Comparison of ENCODE assay signal across 8 cellular contexts in genomic region chr13:50081899-50082425, GRCh38.
A peak's percentile ranks its signal among the peaks of the same experiment; 100 is the strongest.
DNase-seq lines count a peak whose midpoint lies in the region; ATAC-seq and TF ChIP-seq lines count a peak whose summit lies in the region.

No MANE protein-coding gene starts in this region.

- intact Hi-C loops in aorta (cut with DNase I), result loop anchor here (2.0 to 10.0 kb wide), 7 partner anchors 43 to 833 kb away; partner anchors contain the start of gene TRIM13 (in 2 of the 2)

- H2AFZ ChIP-seq in hepatocyte, result peak overlapping the region; percentile 36

- H3K79me2 ChIP-seq in hepatocyte, result peaks cover 64% of the 10 kb centered on the region

- peak overlapping the region; percentile 57 for H3K9ac ChIP-seq in rectal smooth muscle tissue (ENCODE audit: low read length)

- H3K4me1 ChIP-seq in hepatocyte (ENCODE audit: insufficient read depth), result peaks cover 5% of the 10 kb centered on the region
- H3K4me1 ChIP-seq in rectal smooth muscle tissue (ENCODE audit: control insufficient read depth, insufficient read depth, low read length), result peaks cover 6% of the 10 kb centered on the region
- H3K4me1 ChIP-seq in aorta (ENCODE audit: control insufficient read depth in 1 of 2, insufficient read depth in 2 of 2, low read length in 2 of 2), result peaks cover 0 to 1% of the 10 kb centered on the region in 2 donors

- H3K4me3 ChIP-seq in astrocyte of the spinal cord (ENCODE audit: low read depth, low read length) (peak overlapping the region; percentile 86), hepatocyte (peak overlapping the region; percentile 55), rectal smooth muscle tissue (ENCODE audit: low read length) (peak overlapping the region; percentile 94), aorta (ENCODE audit: low read length in 2 of 2) (peak overlapping the region; percentile 67 to 90)

- DNase-seq in NCI-H2029 treated with DMSO at 0.1 percent for 48 hours (lab: John Stamatoyannopoulos, UW) (peak; percentile 74), T1000 (lab: John Stamatoyannopoulos, UW) (peak; percentile 84), astrocyte of the spinal cord (ENCODE audit: low read depth, low spot score) (peak; percentile 99), hepatocyte (ENCODE audit: low spot score) (peak; percentile 99), aorta (peak; percentile 99)

- no peaks in the 10 kb centered on the region for H3K9me3 ChIP-seq in hepatocyte (ENCODE audit: low read depth)
- H3K9me3 ChIP-seq in aorta (ENCODE audit: control insufficient read depth, low read length), result no peaks in the 10 kb centered on the region

- peak; percentile 72 for ATAC-seq in GM18511 (IDR thresholded peaks at IDR 0.05; ENCODE audit: unreplicated experiment)
- ATAC-seq in HG03025 (IDR thresholded peaks at IDR 0.05; ENCODE audit: low FRiP score, unreplicated experiment), result peak; percentile 69
- ATAC-seq in aorta (ENCODE audit: low FRiP score), result peak; percentile 95

- in situ Hi-C loops in astrocyte of the spinal cord (cut with HindIII; ENCODE audit: low sequenced_read_pairs), result no loop called here

- H3K27ac ChIP-seq in hepatocyte (peak overlapping the region; percentile 77), rectal smooth muscle tissue (ENCODE audit: low read depth, low read length) (peak overlapping the region; percentile 68), aorta (ENCODE audit: low read depth in 1 of 2, low read length in 2 of 2) (peak overlapping the region in 1 of 2 donors; percentile 32)

- H3K4me2 ChIP-seq in hepatocyte, result peak overlapping the region; percentile 83

- no peaks in the 10 kb centered on the region for H3K36me3 ChIP-seq in hepatocyte (replicated peaks; ENCODE audit: insufficient read depth, low read depth)
- no peaks in the 10 kb centered on the region for H3K36me3 ChIP-seq in rectal smooth muscle tissue (ENCODE audit: control insufficient read depth, insufficient read depth, low read length)
- no peaks in the 10 kb centered on the region for H3K36me3 ChIP-seq in aorta (ENCODE audit: control insufficient read depth in 1 of 2, insufficient read depth in 2 of 2, low read length in 1 of 2)

- no peak for TF ChIP-seq CTCF in astrocyte of the spinal cord (IDR thresholded peaks at IDR 0.05; ENCODE audit: low read depth, low read length)
- TF ChIP-seq CTCF in hepatocyte (IDR thresholded peaks at IDR 0.05; ENCODE audit: poor library complexity), result no peak

- no peaks in the 10 kb centered on the region for H3K9me2 ChIP-seq in hepatocyte (replicated peaks; ENCODE audit: insufficient read depth)

- no peaks in the 10 kb centered on the region for H4K20me1 ChIP-seq in hepatocyte (ENCODE audit: insufficient read depth, poor library complexity, severe bottlenecking)

- H3K27me3 ChIP-seq in hepatocyte (no peaks in the 10 kb centered on the region), rectal smooth muscle tissue (ENCODE audit: control insufficient read depth, insufficient read depth, low read length) (no peaks in the 10 kb centered on the region), aorta (ENCODE audit: control insufficient read depth in 1 of 2, insufficient read depth in 2 of 2, low read length in 1 of 2) (no peaks in the 10 kb centered on the region)

- WGBS in hepatocyte (ENCODE audit: low lambda C conversion rate, missing lambda C conversion rate), result 1% methylated on average over 35 of the region's 35 CpGs
- 0 to 1% methylated on average over 35 of the region's 35 CpGs for WGBS in aorta, 2 donors
